In genomic region chr1:155609515-155610256, GRCh38 we compare ENCODE assay signal across 8 cellular contexts. TPM values are rescaled to one million over a fixed set of nuclear protein-coding genes. Genes with fewer than 3 reads are reported as not detected.
DNase-seq lines count a peak whose midpoint lies in the region; ATAC-seq and TF ChIP-seq lines count a peak whose summit lies in the region.

Gene MSTO1 (plus strand): TSS chr1:155610218. CDS start chr1:155610249, 31 bp downstream.

- H3K27me3 ChIP-seq in BJ (ENCODE audit: control insufficient read depth, insufficient read depth, low read length): no peaks in the 10 kb centered on the region

- H3K27ac ChIP-seq in coronary artery: peak within 1 kb of the TSS; percentile 49 to 69

- H3K36me3 Mint-ChIP-seq in activated CD4-positive, alpha-beta T cell treated with anti-CD3 and anti-CD28 coated beads, Interleukin-2, amount 10 ng/mL, durations not matched to agents 24 days and 14 days (ENCODE audit: low read depth): peaks cover 16% of the 10 kb centered on the region

- peak; percentile 90 for ATAC-seq in GM19324 (IDR thresholded peaks at IDR 0.05; ENCODE audit: low FRiP score, unreplicated experiment)
- ATAC-seq in HG03469 (IDR thresholded peaks at IDR 0.05; ENCODE audit: unreplicated experiment): peak; percentile 84
- ATAC-seq in left colon: peak; percentile 99

- TF ChIP-seq CTCF in BJ (IDR thresholded peaks at IDR 0.05; ENCODE audit: insufficient read depth, low read depth, low read length) (no peak), coronary artery (IDR thresholded peaks at IDR 0.05) (no peak)

- intact Hi-C loops in activated CD4-positive, alpha-beta T cell treated with anti-CD3 and anti-CD28 coated beads, Interleukin-2, amount 10 ng/mL, durations not matched to agents 24 days and 14 days (cut with micrococcal nuclease): loop anchor here (1.0 kb wide), 1 partner anchor 285 kb away; no protein-coding TSS in a partner anchor
- intact Hi-C loops in left colon (cut with DNase I, micrococcal nuclease): no loop called here

- H3K4me3 ChIP-seq in BJ (ENCODE audit: low read depth, low read length): peak within 1 kb of the TSS; percentile 65
- peak within 1 kb of the TSS; percentile 83 for H3K4me3 ChIP-seq in coronary artery

- DNase-seq in BJ (ENCODE audit: low read depth) (peak; percentile 81), NCI-H526 treated with DMSO at 0.1 percent for 48 hours (lab: John Stamatoyannopoulos, UW) (peak; percentile 99), coronary artery (ENCODE audit: low spot score) (peak; percentile 97), left colon (peak; percentile 97 to 98)
- peak; percentile 98 for DNase-seq in activated CD4-positive, alpha-beta T cell treated with anti-CD3 and anti-CD28 coated beads, Interleukin-2, amount 10 ng/mL, durations not matched to agents 24 days and 14 days
- peak; percentile 99 for DNase-seq in stimulated activated CD4-positive, alpha-beta T cell treated with anti-CD3 and anti-CD28 coated beads, Interleukin-1b, Interleukin-23, amount 100 ng/mL, for 48 hours

- H3K4me3 Mint-ChIP-seq in activated CD4-positive, alpha-beta T cell treated with anti-CD3 and anti-CD28 coated beads, Interleukin-2, amount 10 ng/mL, durations not matched to agents 24 days and 14 days: peak within 1 kb of the TSS; percentile 97

- POLR2A ChIA-PET in BJ (lab: Charles Lee): no interaction called here

- no peaks in the 10 kb centered on the region for H3K9me3 Mint-ChIP-seq in activated CD4-positive, alpha-beta T cell treated with anti-CD3 and anti-CD28 coated beads, Interleukin-2, amount 10 ng/mL, durations not matched to agents 24 days and 14 days

- peaks cover 3% of the 10 kb centered on the region for H3K4me1 Mint-ChIP-seq in activated CD4-positive, alpha-beta T cell treated with anti-CD3 and anti-CD28 coated beads, Interleukin-2, amount 10 ng/mL, durations not matched to agents 24 days and 14 days

- no peaks in the 10 kb centered on the region; the same call in none of the 2 replicates for H3K36me3 ChIP-seq in BJ (ENCODE audit: control insufficient read depth, insufficient read depth, low read length)

- CTCF ChIA-PET in BJ (lab: Yijun Ruan, JAX): interaction anchor here (1.1 to 1.2 kb wide), 2 partner anchors 349 to 359 kb away, joined by 3 read pairs; no protein-coding TSS in a partner anchor

- H3K27me3 Mint-ChIP-seq in activated CD4-positive, alpha-beta T cell treated with anti-CD3 and anti-CD28 coated beads, Interleukin-2, amount 10 ng/mL, durations not matched to agents 24 days and 14 days: peaks cover 4% of the 10 kb centered on the region

- peak within 1 kb of the TSS; percentile 96 for H3K27ac Mint-ChIP-seq in activated CD4-positive, alpha-beta T cell treated with anti-CD3 and anti-CD28 coated beads, Interleukin-2, amount 10 ng/mL, durations not matched to agents 24 days and 14 days

RNA-seq across cellular contexts. Expression of gene MSTO1, which starts in this region (rescaled TPM):
- 19.5 and 28.6 TPM in 2 replicates for polyA plus RNA-seq in BJ (2011; rRNA removed)
- 28.7 and 29.2 TPM in 2 replicates for polyA minus RNA-seq in BJ (2011; rRNA and poly(A)+ RNA removed)
- total RNA-seq in activated CD4-positive, alpha-beta T cell treated with anti-CD3 and anti-CD28 coated beads, Interleukin-2, amount 10 ng/mL, durations not matched to agents 24 days and 14 days: 103 and 104 TPM in 2 replicates
- total RNA-seq in left colon: 10 to 100 TPM; 14.6 to 19.6 TPM

Comparison
In these comparisons a context has a peak if more than half of its experiments do, and no peak if none do; other contexts are left out.
1. Peak in every context shown above with its lines: DNase-seq, ATAC-seq, H3K4me3 ChIP-seq and H3K27ac ChIP-seq.